In the genomic region with DNA sequence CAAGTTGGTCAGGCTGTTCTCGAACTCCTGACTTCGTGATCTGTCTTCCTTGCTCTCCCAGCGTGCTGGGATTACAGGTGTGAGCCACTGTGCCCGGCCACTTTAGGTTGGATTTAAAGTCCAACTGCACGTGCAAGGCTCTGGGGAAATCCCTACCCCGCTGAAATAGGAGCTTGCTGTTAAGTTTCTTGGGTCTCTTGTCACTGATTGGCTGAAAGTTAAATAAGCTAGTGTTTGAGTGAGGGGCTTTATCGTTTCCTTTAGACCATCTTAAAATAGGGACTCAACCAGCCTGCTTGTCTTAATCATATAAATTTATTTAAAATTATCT, we compare ENCODE assay signal across 1 cellular context.
TF ChIP-seq lines count a peak whose summit lies in the region.

No MANE protein-coding gene starts in this region.

TF ChIP-seq in H1, 55 proteins besides CTCF, POLR2A, EP300 and RAD21:
- TF ChIP-seq ASH2L (IDR thresholded peaks at IDR 0.05; ENCODE audit: low read length) (no peak), BACH1 (IDR thresholded peaks at IDR 0.05; ENCODE audit: low read length) (no peak), SAP30 (IDR thresholded peaks at IDR 0.05; ENCODE audit: insufficient read depth, insufficient replicate concordance, low read length) (no peak)
